8 cellular contexts compared by ENCODE assay signal in genomic region chr7:44749992-44750391, GRCh38. TPM values are rescaled to one million over a fixed set of nuclear protein-coding genes. Genes with fewer than 3 reads are reported as not detected.
DNase-seq lines count a peak whose midpoint lies in the region; ATAC-seq and TF ChIP-seq lines count a peak whose summit lies in the region.

No MANE protein-coding gene starts in this region.

- H3K9me3 Mint-ChIP-seq in activated CD8-positive, alpha-beta memory T cell treated with anti-CD3 and anti-CD28 coated beads, Interleukin-2, amount 10 ng/mL, durations not matched to agents 7 days and 5 days (ENCODE audit: low read depth) = no peaks in the 10 kb centered on the region
- no peaks in the 10 kb centered on the region for H3K9me3 Mint-ChIP-seq in activated T-helper 17 cell treated with anti-CD3 and anti-CD28 coated beads, Interleukin-2, amount 50 U/mL, for 72 hours

- CTCF ChIA-PET in activated CD8-positive, alpha-beta memory T cell treated with anti-CD3 and anti-CD28 coated beads, Interleukin-2, amount 10 ng/mL, durations not matched to agents 7 days and 5 days (lab: Charles Lee) = interaction anchor here (0.8 to 2.2 kb wide), 6 partner anchors 18 to 215 kb away, joined by 3 to 6 read pairs (median 4); no protein-coding TSS in a partner anchor

- ATAC-seq in activated CD8-positive, alpha-beta memory T cell treated with anti-CD3 and anti-CD28 coated beads, Interleukin-2, amount 10 ng/mL, durations not matched to agents 7 days and 5 days = no peak
- ATAC-seq in activated T-helper 17 cell treated with anti-CD3 and anti-CD28 coated beads, Interleukin-2, amount 50 U/mL, for 72 hours (replicated peaks) = no peak
- ATAC-seq in thoracic aorta (ENCODE audit: insufficient number of reproducible peaks, low FRiP score, low read depth) (no peak), GM18870 (IDR thresholded peaks at IDR 0.05; ENCODE audit: unreplicated experiment) (no peak)

- no peak overlapping the region for H2BK120ac ChIP-seq in neuronal stem cell (ENCODE audit: low read depth, low read length)

- H3K4me3 Mint-ChIP-seq in activated CD8-positive, alpha-beta memory T cell treated with anti-CD3 and anti-CD28 coated beads, Interleukin-2, amount 10 ng/mL, durations not matched to agents 7 days and 5 days = peak overlapping the region; percentile 76
- peak overlapping the region; percentile 86 for H3K4me3 Mint-ChIP-seq in activated T-helper 17 cell treated with anti-CD3 and anti-CD28 coated beads, Interleukin-2, amount 50 U/mL, for 72 hours

- H2BK5ac ChIP-seq in neuronal stem cell (ENCODE audit: low read length) = no peak overlapping the region

- H3K36me3 ChIP-seq in iPS-20b (ENCODE audit: insufficient read depth, low read depth, low read length) = peaks cover 13% of the 10 kb centered on the region
- H3K36me3 ChIP-seq in thoracic aorta = no peaks in the 10 kb centered on the region
- peaks cover 2 to 20% of the 10 kb centered on the region in 2 donors for H3K36me3 ChIP-seq in neuronal stem cell (replicated peaks in 1 of 2; ENCODE audit: control insufficient read depth in 2 of 2, insufficient read depth in 2 of 2, low read length in 2 of 2)

- H3K23ac ChIP-seq in neuronal stem cell (ENCODE audit: low read depth, low read length, poor library complexity) = no peak overlapping the region

- H3K9ac ChIP-seq in iPS-20b (ENCODE audit: low read depth, low read length) (peak overlapping the region; percentile 81; the same call in 1 of the 2 replicates), neuronal stem cell (ENCODE audit: low read depth, low read length, poor library complexity) (no peak overlapping the region)

- TF ChIP-seq CTCF in thoracic aorta (IDR thresholded peaks at IDR 0.05) = no peak

- no peak overlapping the region for H2AFZ ChIP-seq in neuronal stem cell (ENCODE audit: low read length)

- H2BK12ac ChIP-seq in neuronal stem cell (ENCODE audit: low read length) = no peak overlapping the region

- H4K8ac ChIP-seq in neuronal stem cell (ENCODE audit: low read depth, low read length) = no peak overlapping the region

- H3K27me3 Mint-ChIP-seq in activated CD8-positive, alpha-beta memory T cell treated with anti-CD3 and anti-CD28 coated beads, Interleukin-2, amount 10 ng/mL, durations not matched to agents 7 days and 5 days = no peaks in the 10 kb centered on the region
- no peaks in the 10 kb centered on the region for H3K27me3 Mint-ChIP-seq in activated T-helper 17 cell treated with anti-CD3 and anti-CD28 coated beads, Interleukin-2, amount 50 U/mL, for 72 hours

- H3K9me3 ChIP-seq in iPS-20b (ENCODE audit: insufficient read depth, low read depth, low read length) (no peaks in the 10 kb centered on the region), thoracic aorta (no peaks in the 10 kb centered on the region), neuronal stem cell (replicated peaks in 1 of 2; ENCODE audit: control insufficient read depth in 2 of 2, insufficient read depth in 1 of 2, low read depth in 1 of 2, low read length in 2 of 2) (no peaks in the 10 kb centered on the region)

- H2BK15ac ChIP-seq in neuronal stem cell (ENCODE audit: low read length) = no peak overlapping the region

- H3K27ac ChIP-seq in iPS-20b (ENCODE audit: low read length) (no peak overlapping the region), thoracic aorta (no peak overlapping the region), neuronal stem cell (replicated peaks; ENCODE audit: low read length) (no peak overlapping the region)

- H3K14ac ChIP-seq in neuronal stem cell (ENCODE audit: low read length) = no peak overlapping the region

- H3K4me3 ChIP-seq in iPS-20b (ENCODE audit: low read length) (peak overlapping the region; percentile 85), thoracic aorta (peak overlapping the region; percentile 88), neuronal stem cell (ENCODE audit: low read length in 2 of 2) (peak overlapping the region in 1 of 2 donors; percentile 93)

- H3K27ac Mint-ChIP-seq in activated CD8-positive, alpha-beta memory T cell treated with anti-CD3 and anti-CD28 coated beads, Interleukin-2, amount 10 ng/mL, durations not matched to agents 7 days and 5 days = peak overlapping the region; percentile 71
- peak overlapping the region; percentile 93 for H3K27ac Mint-ChIP-seq in activated T-helper 17 cell treated with anti-CD3 and anti-CD28 coated beads, Interleukin-2, amount 50 U/mL, for 72 hours

- H3K79me1 ChIP-seq in neuronal stem cell (ENCODE audit: low read depth, low read length) = peaks cover 10% of the 10 kb centered on the region

- no peak overlapping the region for H3K4me2 ChIP-seq in neuronal stem cell (ENCODE audit: insufficient read depth, low read length, poor library complexity, severe bottlenecking)

- no peak overlapping the region for H2AK5ac ChIP-seq in neuronal stem cell (ENCODE audit: low read depth, low read length)

- peaks cover 2% of the 10 kb centered on the region for H3K36me3 Mint-ChIP-seq in activated CD8-positive, alpha-beta memory T cell treated with anti-CD3 and anti-CD28 coated beads, Interleukin-2, amount 10 ng/mL, durations not matched to agents 7 days and 5 days
- H3K36me3 Mint-ChIP-seq in activated T-helper 17 cell treated with anti-CD3 and anti-CD28 coated beads, Interleukin-2, amount 50 U/mL, for 72 hours (ENCODE audit: low read depth) = peaks cover 32% of the 10 kb centered on the region

- H4K91ac ChIP-seq in neuronal stem cell (ENCODE audit: low read depth, low read length, poor library complexity) = no peak overlapping the region

- H3K4me1 ChIP-seq in iPS-20b (ENCODE audit: insufficient read depth, low read length) = peaks cover 9% of the 10 kb centered on the region
- H3K4me1 ChIP-seq in thoracic aorta (ENCODE audit: control insufficient read depth in 1 of 2, low read depth in 2 of 2) = peaks cover 10 to 21% of the 10 kb centered on the region in 2 donors
- H3K4me1 ChIP-seq in neuronal stem cell (ENCODE audit: control insufficient read depth in 2 of 2, insufficient read depth in 1 of 2, low read depth in 1 of 2, low read length in 2 of 2) = peaks cover 10 to 16% of the 10 kb centered on the region in 2 donors

- H3K27me3 ChIP-seq in iPS-20b (ENCODE audit: insufficient read depth, low read length) = no peaks in the 10 kb centered on the region
- H3K27me3 ChIP-seq in thoracic aorta (replicated peaks; ENCODE audit: insufficient read depth) = no peaks in the 10 kb centered on the region
- H3K27me3 ChIP-seq in neuronal stem cell (ENCODE audit: control insufficient read depth in 3 of 3, insufficient read depth in 3 of 3, low read depth in 1 of 3, low read length in 3 of 3) = no peaks in the 10 kb centered on the region

- H3K4ac ChIP-seq in neuronal stem cell (ENCODE audit: low read length) = no peak overlapping the region

- peaks cover 48% of the 10 kb centered on the region for H3K4me1 Mint-ChIP-seq in activated CD8-positive, alpha-beta memory T cell treated with anti-CD3 and anti-CD28 coated beads, Interleukin-2, amount 10 ng/mL, durations not matched to agents 7 days and 5 days
- peaks cover 17% of the 10 kb centered on the region for H3K4me1 Mint-ChIP-seq in activated T-helper 17 cell treated with anti-CD3 and anti-CD28 coated beads, Interleukin-2, amount 50 U/mL, for 72 hours

- no CpG with 5 or more reads among the region's 2 CpGs for WGBS in neuronal stem cell (ENCODE audit: extremely low coverage in 2 of 2, insufficient read length in 2 of 2, insufficient replicate concordance in 1 of 2), 2 donors

- no peak for DNase-seq in activated CD8-positive, alpha-beta memory T cell treated with anti-CD3 and anti-CD28 coated beads, Interleukin-2, amount 10 ng/mL, durations not matched to agents 7 days and 5 days
- DNase-seq in activated CD8-positive, alpha-beta memory T cell treated with anti-CD3 and anti-CD28 coated beads, Interleukin-2, amount 50 U/mL, for 4 hours = no peak
- DNase-seq in thoracic aorta (ENCODE audit: low spot score) (no peak), NCI-H2227 (lab: John Stamatoyannopoulos, UW; ENCODE audit: unreplicated experiment) (no peak), neuronal stem cell (ENCODE audit: low spot score) (no peak)

- H3K18ac ChIP-seq in neuronal stem cell (ENCODE audit: low read length) = no peak overlapping the region

RNA-seq across cellular contexts. Expression of gene ZMIZ2, which starts 1.3 kb away (rescaled TPM):
- total RNA-seq in activated CD8-positive, alpha-beta memory T cell treated with anti-CD3 and anti-CD28 coated beads, Interleukin-2, amount 10 ng/mL, durations not matched to agents 7 days and 5 days = 100 to 1,000 TPM; 103 to 120 TPM
- 100 to 1,000 TPM in 1 of 2 donors, 10 to 100 TPM in 1; 88.7 to 134 TPM for total RNA-seq in activated T-helper 17 cell treated with anti-CD3 and anti-CD28 coated beads, Interleukin-2, amount 50 U/mL, for 72 hours
- 10 to 100 TPM; 23.4 to 38.9 TPM for total RNA-seq in thoracic aorta
- 39.9 TPM for polyA plus RNA-seq in neuronal stem cell (2013, experiment 1 of 2)
- 38.5 TPM for polyA plus RNA-seq in neuronal stem cell (2013, experiment 2 of 2)

RNA-seq across cellular contexts. Expression of gene PPIA, which starts 46.5 kb away (rescaled TPM):
- total RNA-seq in activated CD8-positive, alpha-beta memory T cell treated with anti-CD3 and anti-CD28 coated beads, Interleukin-2, amount 10 ng/mL, durations not matched to agents 7 days and 5 days = 1,000 to 10,000 TPM; 1,935 to 2,367 TPM
- total RNA-seq in activated T-helper 17 cell treated with anti-CD3 and anti-CD28 coated beads, Interleukin-2, amount 50 U/mL, for 72 hours = 1,000 to 10,000 TPM; 1,915 to 2,917 TPM
- 1,000 to 10,000 TPM; 1,002 to 1,065 TPM for total RNA-seq in thoracic aorta
- 1,729 TPM for polyA plus RNA-seq in neuronal stem cell (2013, experiment 1 of 2)
- polyA plus RNA-seq in neuronal stem cell (2013, experiment 2 of 2) = 1,737 TPM
